In the genomic region with DNA sequence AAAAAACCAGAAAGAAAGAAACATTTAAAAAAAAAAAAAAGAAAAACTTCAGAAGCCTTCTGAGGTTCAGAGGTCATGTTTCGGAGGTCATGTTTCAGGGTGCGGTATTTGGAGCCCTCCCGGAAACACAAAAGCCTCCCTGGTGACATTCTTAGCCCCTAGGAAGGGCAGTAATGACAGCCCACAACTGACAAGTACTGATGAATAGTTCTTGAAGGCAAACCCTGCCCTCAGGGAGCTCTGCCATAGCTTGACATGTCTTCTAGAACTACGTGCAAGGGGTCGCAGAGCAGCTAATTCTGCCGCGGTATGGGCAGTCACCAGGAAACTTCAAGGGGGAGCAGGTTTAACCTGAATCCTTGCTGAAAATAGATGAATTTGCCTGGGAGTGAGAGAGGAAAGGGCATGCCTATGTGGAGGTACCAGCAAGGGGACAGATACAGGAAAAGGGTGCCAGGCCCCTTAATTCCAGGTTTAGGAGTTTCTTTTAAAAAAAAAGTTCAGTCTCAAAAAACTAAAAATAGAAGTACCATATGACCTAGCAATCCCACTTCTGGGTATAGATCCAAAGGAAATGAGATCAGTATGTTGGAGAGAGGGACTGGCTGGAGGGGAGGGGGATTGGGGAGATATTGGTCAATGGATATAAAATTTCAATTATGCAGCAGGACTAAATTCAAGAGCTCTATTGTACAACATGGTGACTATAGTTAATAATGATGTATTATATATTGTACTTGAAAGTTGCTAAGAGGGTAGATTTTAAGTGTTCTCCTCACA, we compare ENCODE assay signal across 15 cellular contexts.
A peak's percentile ranks its signal among the peaks of the same experiment; 100 is the strongest.
DNase-seq lines count a peak whose midpoint lies in the region; ATAC-seq, FAIRE-seq and TF ChIP-seq lines count a peak whose summit lies in the region.
"Had no signal": no experiment of that assay in that cellular context is flagged by ENCODE, and none has a peak within 500 bp of the region (broad histone marks: within the 10 kb centered on the region; RNA-seq: fewer than 3 reads in every experiment).

No MANE protein-coding gene starts in this region.

- no peaks in the 10 kb centered on the region for H3K9me3 Mint-ChIP-seq in WTC11
- H3K9me3 Mint-ChIP-seq in activated naive CD8-positive, alpha-beta T cell treated with anti-CD3 and anti-CD28 coated beads, Interleukin-2, amount 50 U/mL, for 24 hours, result no peaks in the 10 kb centered on the region
- H3K9me3 Mint-ChIP-seq in activated naive CD4-positive, alpha-beta T cell treated with anti-CD3 and anti-CD28 coated beads for 36 hours, result no peaks in the 10 kb centered on the region

- peaks cover 32% of the 10 kb centered on the region for H3K4me1 ChIP-seq in osteoblast (ENCODE audit: insufficient read depth, low read length)
- H3K4me1 ChIP-seq: body of pancreas had no signal

- POLR2A ChIA-PET in WTC11 (lab: Charles Lee), result interaction anchor here (0.7 kb wide), 1 partner anchor 375 kb away, joined by 6 read pairs; no protein-coding TSS in a partner anchor

- H3K27me3 ChIP-seq in osteoblast (ENCODE audit: insufficient read depth, low read length) (no peaks in the 10 kb centered on the region), brain microvascular endothelial cell (replicated peaks) (no peaks in the 10 kb centered on the region)
- H3K27me3 ChIP-seq: body of pancreas, testis had no signal

- H3K36me3 Mint-ChIP-seq in WTC11, result no peaks in the 10 kb centered on the region
- no peaks in the 10 kb centered on the region for H3K36me3 Mint-ChIP-seq in activated naive CD8-positive, alpha-beta T cell treated with anti-CD3 and anti-CD28 coated beads, Interleukin-2, amount 50 U/mL, for 24 hours (ENCODE audit: low read depth)
- no peaks in the 10 kb centered on the region for H3K36me3 Mint-ChIP-seq in activated naive CD4-positive, alpha-beta T cell treated with anti-CD3 and anti-CD28 coated beads for 36 hours (ENCODE audit: low read depth)

- H3K27ac Mint-ChIP-seq in WTC11, result no peak overlapping the region
- H3K27ac Mint-ChIP-seq in activated naive CD8-positive, alpha-beta T cell treated with anti-CD3 and anti-CD28 coated beads, Interleukin-2, amount 50 U/mL, for 24 hours, result no peak overlapping the region
- no peak overlapping the region for H3K27ac Mint-ChIP-seq in activated naive CD4-positive, alpha-beta T cell treated with anti-CD3 and anti-CD28 coated beads for 36 hours

- ATAC-seq in GM19328 (IDR thresholded peaks at IDR 0.05; ENCODE audit: unreplicated experiment) (peak; percentile 4), HG03064 (IDR thresholded peaks at IDR 0.05; ENCODE audit: low read depth, unreplicated experiment) (peak; percentile 26), WTC11 (peak; percentile 43)
- no peak for ATAC-seq in activated naive CD8-positive, alpha-beta T cell treated with anti-CD3 and anti-CD28 coated beads, Interleukin-2, amount 50 U/mL, for 24 hours
- ATAC-seq: body of pancreas, left lobe of liver had no signal

- FAIRE-seq in GM12891 (lab: Jason Lieb, UNC), result no peak

- H3K36me3 ChIP-seq in osteoblast (ENCODE audit: insufficient read depth, low read length) (peaks cover 23% of the 10 kb centered on the region), brain microvascular endothelial cell (replicated peaks) (peaks cover 6% of the 10 kb centered on the region)

- H3K27ac ChIP-seq in osteoblast (ENCODE audit: low read depth, low read length), result peak overlapping the region; percentile 65
- no peak overlapping the region for H3K27ac ChIP-seq in brain microvascular endothelial cell
- H3K27ac ChIP-seq: body of pancreas, testis had no signal

- H3K4me3 ChIP-seq in osteoblast (ENCODE audit: insufficient read depth, low read length), result no peak overlapping the region
- no peak overlapping the region for H3K4me3 ChIP-seq in brain microvascular endothelial cell (ENCODE audit: low read depth, low read length)
- H3K4me3 ChIP-seq: body of pancreas, testis had no signal

- CTCF ChIA-PET in WTC11 (lab: Charles Lee), result interaction anchor here (0.6 to 2.1 kb wide), 2 partner anchors 21 to 33 kb away, joined by 3 to 7 read pairs; no protein-coding TSS in a partner anchor
- CTCF ChIA-PET in activated naive CD4-positive, alpha-beta T cell treated with anti-CD3 and anti-CD28 coated beads for 36 hours (lab: Charles Lee), result interaction anchor here (0.6 kb wide), 2 partner anchors 16 to 18 kb away, joined by 3 read pairs; no protein-coding TSS in a partner anchor

- no peak overlapping the region for H2AFZ ChIP-seq in osteoblast (ENCODE audit: low read length)

- TF ChIP-seq CTCF in WTC11 (IDR thresholded peaks at IDR 0.05), result no peak
- TF ChIP-seq CTCF in osteoblast (IDR thresholded peaks at IDR 0.05; ENCODE audit: extremely low read depth, low read depth, low read length), result no peak
- TF ChIP-seq CTCF in brain microvascular endothelial cell (IDR thresholded peaks at IDR 0.05; ENCODE audit: low read depth, low read length, missing control alignments), result no peak

- H3K9me3 ChIP-seq in osteoblast (ENCODE audit: low read depth, low read length), result no peaks in the 10 kb centered on the region
- H3K9me3 ChIP-seq: body of pancreas, testis had no signal

- intact Hi-C loops in activated naive CD4-positive, alpha-beta T cell treated with anti-CD3 and anti-CD28 coated beads for 36 hours (cut with micrococcal nuclease), result no loop called here

- in situ Hi-C loops in brain microvascular endothelial cell (cut with HindIII; ENCODE audit: low pct_ligation_motif_present, low sequenced_read_pairs), result no loop called here

- TF ChIP-seq POLR2A in GM12891 (IDR thresholded peaks at IDR 0.05; ENCODE audit: low read depth, low read length), result no peak

- H4K20me1 ChIP-seq in osteoblast (ENCODE audit: insufficient read depth, low read length), result peaks cover 47% of the 10 kb centered on the region

- peaks cover 75% of the 10 kb centered on the region for H3K4me1 Mint-ChIP-seq in WTC11
- peaks cover 3% of the 10 kb centered on the region for H3K4me1 Mint-ChIP-seq in activated naive CD8-positive, alpha-beta T cell treated with anti-CD3 and anti-CD28 coated beads, Interleukin-2, amount 50 U/mL, for 24 hours
- H3K4me1 Mint-ChIP-seq in activated naive CD4-positive, alpha-beta T cell treated with anti-CD3 and anti-CD28 coated beads for 36 hours (ENCODE audit: low read depth), result no peaks in the 10 kb centered on the region

- peaks cover 100% of the 10 kb centered on the region for H3K79me2 ChIP-seq in osteoblast (ENCODE audit: insufficient read depth, low read length)

- no peaks in the 10 kb centered on the region for H3K27me3 Mint-ChIP-seq in WTC11 (ENCODE audit: low read depth)
- no peaks in the 10 kb centered on the region for H3K27me3 Mint-ChIP-seq in activated naive CD8-positive, alpha-beta T cell treated with anti-CD3 and anti-CD28 coated beads, Interleukin-2, amount 50 U/mL, for 24 hours
- H3K27me3 Mint-ChIP-seq in activated naive CD4-positive, alpha-beta T cell treated with anti-CD3 and anti-CD28 coated beads for 36 hours (ENCODE audit: low read depth), result no peaks in the 10 kb centered on the region

- no peak overlapping the region for H3K4me2 ChIP-seq in osteoblast (ENCODE audit: insufficient read depth, low read length)

- DNase-seq in WTC11 (ENCODE audit: low spot score) (no peak), osteoblast (ENCODE audit: insufficient read length, low spot score, missing footprints) (no peak), brain microvascular endothelial cell (no peak), GM12891 (ENCODE audit: insufficient read length, low spot score) (no peak)
- DNase-seq in activated naive CD8-positive, alpha-beta T cell treated with anti-CD3 and anti-CD28 coated beads, Interleukin-2, amount 50 U/mL, for 24 hours, result no peak
- no peak for DNase-seq in activated naive CD4-positive, alpha-beta T cell treated with anti-CD3 and anti-CD28 coated beads for 36 hours
- DNase-seq: activated CD4-positive, alpha-beta T cell treated with anti-CD3 and anti-CD28 coated beads for 4 hours; body of pancreas; effector CD8-positive, alpha-beta T cell; head of caudate nucleus; NCI-H1930; testis had no signal

- H3K4me3 Mint-ChIP-seq in WTC11, result no peak overlapping the region
- H3K4me3 Mint-ChIP-seq in activated naive CD8-positive, alpha-beta T cell treated with anti-CD3 and anti-CD28 coated beads, Interleukin-2, amount 50 U/mL, for 24 hours, result no peak overlapping the region
- H3K4me3 Mint-ChIP-seq in activated naive CD4-positive, alpha-beta T cell treated with anti-CD3 and anti-CD28 coated beads for 36 hours, result no peak overlapping the region

TF ChIP-seq in WTC11, 78 proteins besides CTCF, POLR2A, EP300 and RAD21:
- TF ChIP-seq NR1H2 (CRISPR knock-in tag; IDR thresholded peaks at IDR 0.05) (no peak), ZNF121 (CRISPR knock-in tag; IDR thresholded peaks at IDR 0.05) (no peak), ZNF219 (CRISPR knock-in tag; IDR thresholded peaks at IDR 0.05; ENCODE audit: borderline replicate concordance) (no peak), FOXK1 (CRISPR knock-in tag; IDR thresholded peaks at IDR 0.05) (no peak), NFATC4 (CRISPR knock-in tag; IDR thresholded peaks at IDR 0.05) (no peak)
TF ChIP-seq in WTC11: peak in this region for 0.

TF ChIP-seq in GM12891, 5 proteins besides CTCF, POLR2A, EP300 and RAD21:
- no peak for TF ChIP-seq PAX5 (IDR thresholded peaks at IDR 0.05; ENCODE audit: insufficient read depth, low read length, severe bottlenecking)
- no peak for TF ChIP-seq SPI1 (IDR thresholded peaks at IDR 0.05; ENCODE audit: low read depth, low read length)
- no peak for TF ChIP-seq POU2F2 (IDR thresholded peaks at IDR 0.05; ENCODE audit: low read depth, low read length)
- TF ChIP-seq POLR2AphosphoS5 (IDR thresholded peaks at IDR 0.05; ENCODE audit: low read depth, low read length), result no peak
- TF ChIP-seq TAF1 (IDR thresholded peaks at IDR 0.05; ENCODE audit: low read depth, low read length), result no peak
